ENCODE assay signal across 8 cellular contexts in the genomic region with DNA sequence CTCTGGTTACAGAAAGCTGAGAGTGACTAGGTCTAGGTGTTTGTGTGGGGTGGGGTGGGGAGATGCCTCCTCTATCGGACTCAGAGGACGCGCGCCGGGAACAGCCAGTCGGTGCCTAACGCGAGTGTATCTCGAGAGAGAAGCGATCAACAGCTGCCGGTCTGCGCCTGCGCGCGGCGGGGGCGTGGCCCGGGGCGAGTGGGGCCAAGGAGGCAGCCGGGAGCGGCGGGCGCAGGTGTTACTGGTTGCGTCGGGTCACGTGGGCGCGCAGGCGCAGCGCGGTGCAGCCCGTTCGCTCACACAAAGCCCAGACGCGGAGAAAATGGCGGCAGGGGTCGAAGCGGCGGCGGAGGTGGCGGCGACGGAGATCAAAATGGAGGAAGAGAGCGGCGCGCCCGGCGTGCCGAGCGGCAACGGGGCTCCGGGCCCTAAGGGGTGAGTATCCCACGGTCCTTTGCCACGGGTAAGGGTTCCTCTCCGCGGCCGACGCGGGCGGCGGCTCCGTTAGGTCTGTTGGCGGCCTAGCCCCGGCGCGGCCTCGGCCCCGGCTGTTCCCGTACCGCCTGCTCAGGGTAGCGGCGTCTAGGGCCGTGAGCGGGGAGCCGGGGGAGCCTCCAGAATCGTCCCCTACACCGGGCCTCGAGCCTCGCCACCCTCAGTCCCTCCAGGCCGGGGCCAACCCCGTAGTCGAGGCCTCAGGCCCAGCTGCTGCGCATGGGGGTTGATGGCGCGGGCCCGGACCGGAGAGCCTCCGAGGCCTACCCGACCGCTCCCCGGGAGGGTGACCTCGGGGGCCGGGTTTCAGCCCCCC. TPM values are rescaled to one million over a fixed set of nuclear protein-coding genes. Genes with fewer than 3 reads are reported as not detected.
DNase-seq lines count a peak whose midpoint lies in the region; FAIRE-seq and TF ChIP-seq lines count a peak whose summit lies in the region.

A gene with protein sequence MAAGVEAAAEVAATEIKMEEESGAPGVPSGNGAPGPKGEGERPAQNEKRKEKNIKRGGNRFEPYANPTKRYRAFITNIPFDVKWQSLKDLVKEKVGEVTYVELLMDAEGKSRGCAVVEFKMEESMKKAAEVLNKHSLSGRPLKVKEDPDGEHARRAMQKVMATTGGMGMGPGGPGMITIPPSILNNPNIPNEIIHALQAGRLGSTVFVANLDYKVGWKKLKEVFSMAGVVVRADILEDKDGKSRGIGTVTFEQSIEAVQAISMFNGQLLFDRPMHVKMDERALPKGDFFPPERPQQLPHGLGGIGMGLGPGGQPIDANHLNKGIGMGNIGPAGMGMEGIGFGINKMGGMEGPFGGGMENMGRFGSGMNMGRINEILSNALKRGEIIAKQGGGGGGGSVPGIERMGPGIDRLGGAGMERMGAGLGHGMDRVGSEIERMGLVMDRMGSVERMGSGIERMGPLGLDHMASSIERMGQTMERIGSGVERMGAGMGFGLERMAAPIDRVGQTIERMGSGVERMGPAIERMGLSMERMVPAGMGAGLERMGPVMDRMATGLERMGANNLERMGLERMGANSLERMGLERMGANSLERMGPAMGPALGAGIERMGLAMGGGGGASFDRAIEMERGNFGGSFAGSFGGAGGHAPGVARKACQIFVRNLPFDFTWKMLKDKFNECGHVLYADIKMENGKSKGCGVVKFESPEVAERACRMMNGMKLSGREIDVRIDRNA (plus strand): TSS at position 299 of the 811 bp plus-strand sequence. CDS start 24 bp downstream, at position 323.

- peak within 1 kb of the TSS; percentile 82 for H3K27ac ChIP-seq in neuronal stem cell (replicated peaks; ENCODE audit: low read length)

- DNase-seq in GF-D8 (lab: John Stamatoyannopoulos, UW) (peak; percentile 91), HEK293T (ENCODE audit: extremely low spot score) (peak; percentile 99), MV-4-11 (lab: John Stamatoyannopoulos, UW) (peak; percentile 99), SK-MEL-5 (ENCODE audit: low read depth, low spot score) (peak; percentile 95), frontal cortex (ENCODE audit: low spot score in 2 of 2) (peak; percentile 96 to 98), neuronal stem cell (ENCODE audit: low spot score) (peak; percentile 98)
- DNase-seq in activated naive CD4-positive, alpha-beta T cell treated with anti-CD3 and anti-CD28 coated beads for 36 hours = peak; percentile 100

- H2AK5ac ChIP-seq in neuronal stem cell (ENCODE audit: low read depth, low read length) = peak within 1 kb of the TSS; percentile 100

- peak within 1 kb of the TSS; percentile 90 for H2BK15ac ChIP-seq in neuronal stem cell (ENCODE audit: low read length)

- H4K8ac ChIP-seq in neuronal stem cell (ENCODE audit: low read depth, low read length) = peak within 1 kb of the TSS; percentile 88

- peak within 1 kb of the TSS; percentile 100 for H3K9ac ChIP-seq in neuronal stem cell (ENCODE audit: low read depth, low read length, poor library complexity)

- intact Hi-C loops in activated naive CD4-positive, alpha-beta T cell treated with anti-CD3 and anti-CD28 coated beads for 36 hours (cut with micrococcal nuclease) = loop anchor here (1.0 to 10.0 kb wide), 7 partner anchors 32 to 440 kb away; a partner anchor contains a TSS

- H3K23ac ChIP-seq in neuronal stem cell (ENCODE audit: low read depth, low read length, poor library complexity) = peak within 1 kb of the TSS; percentile 99

- H3K36me3 Mint-ChIP-seq in activated naive CD4-positive, alpha-beta T cell treated with anti-CD3 and anti-CD28 coated beads for 36 hours (ENCODE audit: low read depth) = peaks cover 22% of the 10 kb centered on the region

- H2AFZ ChIP-seq in neuronal stem cell (ENCODE audit: low read length) = peak within 1 kb of the TSS; percentile 88

- H2BK5ac ChIP-seq in neuronal stem cell (ENCODE audit: low read length) = peak within 1 kb of the TSS; percentile 97

- peaks cover 39% of the 10 kb centered on the region for H3K4me1 Mint-ChIP-seq in activated naive CD4-positive, alpha-beta T cell treated with anti-CD3 and anti-CD28 coated beads for 36 hours (ENCODE audit: low read depth)

- peaks cover 4% of the 10 kb centered on the region for H3K79me1 ChIP-seq in neuronal stem cell (ENCODE audit: low read depth, low read length)

- H3K27ac Mint-ChIP-seq in activated naive CD4-positive, alpha-beta T cell treated with anti-CD3 and anti-CD28 coated beads for 36 hours = peak within 1 kb of the TSS; percentile 94

- H3K4me1 ChIP-seq in neuronal stem cell (ENCODE audit: control insufficient read depth in 2 of 2, insufficient read depth in 1 of 2, low read depth in 1 of 2, low read length in 2 of 2) = peaks cover 8 to 11% of the 10 kb centered on the region in 2 donors

- POLR2A ChIA-PET in HEK293T (lab: Yijun Ruan, JAX) = interaction anchor here (0.6 to 4.3 kb wide), 13 partner anchors 9 to 103 kb away, joined by 3 to 27 read pairs (median 3); a partner anchor contains a TSS

- H3K27me3 Mint-ChIP-seq in activated naive CD4-positive, alpha-beta T cell treated with anti-CD3 and anti-CD28 coated beads for 36 hours (ENCODE audit: low read depth) = no peaks in the 10 kb centered on the region

- FAIRE-seq in frontal cortex (lab: Jason Lieb, UNC) = no peak

- no peaks in the 10 kb centered on the region for H3K9me3 Mint-ChIP-seq in activated naive CD4-positive, alpha-beta T cell treated with anti-CD3 and anti-CD28 coated beads for 36 hours

- peak within 1 kb of the TSS; percentile 95 for H3K4me3 Mint-ChIP-seq in activated naive CD4-positive, alpha-beta T cell treated with anti-CD3 and anti-CD28 coated beads for 36 hours

- in situ Hi-C loops in SK-MEL-5 (cut with HindIII; ENCODE audit: low pct_unique_long_range_greater_than_20kb, low sequenced_read_pairs) = no loop called here

- H3K14ac ChIP-seq in neuronal stem cell (ENCODE audit: low read length) = peak within 1 kb of the TSS; percentile 97

- no peaks in the 10 kb centered on the region for H3K27me3 ChIP-seq in neuronal stem cell (ENCODE audit: control insufficient read depth in 3 of 3, insufficient read depth in 3 of 3, low read depth in 1 of 3, low read length in 3 of 3)

- peak within 1 kb of the TSS; percentile 98 for H3K4me3 ChIP-seq in neuronal stem cell (ENCODE audit: low read length in 2 of 2)

- H3K4ac ChIP-seq in neuronal stem cell (ENCODE audit: low read length) = peak within 1 kb of the TSS; percentile 98

- H3K9me3 ChIP-seq in neuronal stem cell (replicated peaks in 1 of 2; ENCODE audit: control insufficient read depth in 2 of 2, insufficient read depth in 1 of 2, low read depth in 1 of 2, low read length in 2 of 2) = no peaks in the 10 kb centered on the region

- WGBS in neuronal stem cell (ENCODE audit: extremely low coverage in 2 of 2, insufficient read length in 2 of 2, insufficient replicate concordance in 1 of 2), 2 donors = no CpG with 5 or more reads among the region's 93 CpGs

- no peak for TF ChIP-seq CTCF in subcutaneous adipose tissue (IDR thresholded peaks at IDR 0.05; ENCODE audit: low read depth)

- peak within 1 kb of the TSS; percentile 93 for H4K91ac ChIP-seq in neuronal stem cell (ENCODE audit: low read depth, low read length, poor library complexity)

- peak within 1 kb of the TSS; percentile 99 for H3K18ac ChIP-seq in neuronal stem cell (ENCODE audit: low read length)

- peak within 1 kb of the TSS; percentile 93 for H2BK120ac ChIP-seq in neuronal stem cell (ENCODE audit: low read depth, low read length)

- peak within 1 kb of the TSS; percentile 75 for H3K4me2 ChIP-seq in neuronal stem cell (ENCODE audit: insufficient read depth, low read length, poor library complexity, severe bottlenecking)

- peaks cover 2 to 37% of the 10 kb centered on the region in 2 donors for H3K36me3 ChIP-seq in neuronal stem cell (replicated peaks in 1 of 2; ENCODE audit: control insufficient read depth in 2 of 2, insufficient read depth in 2 of 2, low read length in 2 of 2)

- no peak within 1 kb of the TSS for H2BK12ac ChIP-seq in neuronal stem cell (ENCODE audit: low read length)

- CTCF ChIA-PET in HEK293T (lab: Yijun Ruan, JAX) = interaction anchor here (1.0 kb wide), 1 partner anchor 91 kb away, joined by 3 read pairs; no protein-coding TSS in a partner anchor
- CTCF ChIA-PET in activated naive CD4-positive, alpha-beta T cell treated with anti-CD3 and anti-CD28 coated beads for 36 hours (lab: Charles Lee) = interaction anchor here (0.7 to 1.5 kb wide), 5 partner anchors 13 to 644 kb away, joined by 3 to 6 read pairs (median 4); a partner anchor contains a TSS

TF ChIP-seq in HEK293T, 16 proteins besides CTCF, POLR2A, EP300 and RAD21:
- TF ChIP-seq L3MBTL2 (conservative IDR thresholded peaks at IDR 0.05) (peak; percentile 43; the same call in 1 of the 2 replicates), SUZ12 (IDR thresholded peaks at IDR 0.05) (no peak)

RNA-seq across cellular contexts. Expression of the gene that starts here (rescaled TPM):
- 56.1 and 66.5 TPM in 2 replicates for total RNA-seq in SK-MEL-5 (2014; rRNA removed; shearing (Covaris generic))
- polyA plus RNA-seq in SK-MEL-5 (2015; cell fraction: cytosol; rRNA removed) = 199 and 206 TPM in 2 replicates
- polyA plus RNA-seq in SK-MEL-5 (2015; cell fraction: nucleus; rRNA removed) = 94.2 and 118 TPM in 2 replicates
- total RNA-seq in activated naive CD4-positive, alpha-beta T cell treated with anti-CD3 and anti-CD28 coated beads for 36 hours = 100 to 1,000 TPM; 151 to 169 TPM
- total RNA-seq in frontal cortex = 66.4 TPM
- 112 TPM for polyA plus RNA-seq in neuronal stem cell (2013, experiment 1 of 2)
- polyA plus RNA-seq in neuronal stem cell (2013, experiment 2 of 2) = 111 TPM
- total RNA-seq in subcutaneous adipose tissue = 100 to 1,000 TPM in 1 of 4 donors, 10 to 100 TPM in 3; 58.5 to 105 (median 78.0) TPM

Comparison
In these comparisons a context has a peak if more than half of its experiments do, and no peak if none do; other contexts are left out.
1. Peak in every context shown above with its lines: DNase-seq, H3K4me3 ChIP-seq and H3K27ac ChIP-seq.